In genomic region chr5:73448072-73448432, GRCh38 we compare ENCODE assay signal across 8 cellular contexts. TPM values are rescaled to one million over a fixed set of nuclear protein-coding genes. Genes with fewer than 3 reads are reported as not detected.
DNase-seq lines count a peak whose midpoint lies in the region; ATAC-seq and TF ChIP-seq lines count a peak whose summit lies in the region.

No MANE protein-coding gene starts in this region.

- no peak for TF ChIP-seq CTCF in SK-N-SH (IDR thresholded peaks at IDR 0.05)
- TF ChIP-seq CTCF in mucosa of descending colon (IDR thresholded peaks at IDR 0.05): no peak
- no peak for TF ChIP-seq CTCF in thyroid gland (IDR thresholded peaks at IDR 0.05)

- DNase-seq in SK-N-SH (peak; percentile 57), astrocyte of the hippocampus (ENCODE audit: low read depth, low spot score) (peak; percentile 72), mucosa of descending colon (peak in 2 of 3 donors; percentile 36 to 48), foreskin melanocyte (no peak), thyroid gland (no peak)

- peaks cover 59% of the 10 kb centered on the region for H3K27me3 Mint-ChIP-seq in IgD-negative memory B cell

- CTCF ChIA-PET in SK-N-SH (lab: Yijun Ruan, JAX): interaction anchor here (1.1 to 2.0 kb wide), 5 partner anchors 10 to 232 kb away, joined by 3 to 10 read pairs (median 3); no protein-coding TSS in a partner anchor

- H4K20me1 ChIP-seq in SK-N-SH (ENCODE audit: insufficient read depth): peaks cover 17% of the 10 kb centered on the region

- H3K4me3 Mint-ChIP-seq in IgD-negative memory B cell: peak overlapping the region; percentile 78 to 98 (median 89)

- no peak for TF ChIP-seq RAD21 in SK-N-SH (IDR thresholded peaks at IDR 0.05; ENCODE audit: low read length)

- peaks cover 59% of the 10 kb centered on the region for H3K79me2 ChIP-seq in SK-N-SH (ENCODE audit: insufficient read depth)

- H3K9ac ChIP-seq in SK-N-SH: peak overlapping the region; percentile 91

- H3K4me2 ChIP-seq in SK-N-SH: no peak overlapping the region; the same call in 1 of the 2 replicates

- intact Hi-C loops in mucosa of descending colon (cut with DNase I, micrococcal nuclease) (no loop called here), thyroid gland (cut with DNase I) (loop anchor here (5.0 kb wide), 1 partner anchor 231 kb away; no protein-coding TSS in a partner anchor)

- no peak for TF ChIP-seq POLR2A in thyroid gland (IDR thresholded peaks at IDR 0.05)

- peaks cover 8 to 30% (median 8%) of the 10 kb centered on the region in 3 donors for H3K4me1 Mint-ChIP-seq in IgD-negative memory B cell

- no peak for TF ChIP-seq EP300 in SK-N-SH (IDR thresholded peaks at IDR 0.05; ENCODE audit: borderline replicate concordance in 1 of 2, low read depth in 1 of 2, low read length in 1 of 2)

- peaks cover 10 to 12% of the 10 kb centered on the region in 2 experiments; a peak in 1 of 4 replicates for H3K4me1 ChIP-seq in SK-N-SH (ENCODE audit: control insufficient read depth in 1 of 2, insufficient read depth in 2 of 2, low read depth in 1 of 2, low read length in 1 of 2)
- peaks cover 9% of the 10 kb centered on the region for H3K4me1 ChIP-seq in mucosa of descending colon (ENCODE audit: low read depth)
- peaks cover 10 to 16% of the 10 kb centered on the region in 2 donors for H3K4me1 ChIP-seq in thyroid gland

- H3K27ac ChIP-seq in SK-N-SH (ENCODE audit: low read depth in 2 of 2, low read length in 1 of 2): peak overlapping the region; percentile 62 to 93
- no peak overlapping the region for H3K27ac ChIP-seq in thyroid gland

- H3K4me3 ChIP-seq in SK-N-SH (ENCODE audit: low read depth in 2 of 2, low read length in 1 of 2) (peak overlapping the region; percentile 69 to 74; a peak in 3 of 4 replicates), mucosa of descending colon (no peak overlapping the region), thyroid gland (replicated peaks in 1 of 3) (peak overlapping the region in 1 of 3 donors; percentile 18)

- H3K36me3 ChIP-seq in SK-N-SH (replicated peaks in 1 of 2; ENCODE audit: control insufficient read depth in 1 of 2, insufficient read depth in 2 of 2, low read length in 1 of 2) (peaks cover 17 to 34% of the 10 kb centered on the region in 2 experiments), mucosa of descending colon (ENCODE audit: low read depth) (no peaks in the 10 kb centered on the region), thyroid gland (no peaks in the 10 kb centered on the region)

- peak overlapping the region in 1 of 3 donors; percentile 95 for H3K27ac Mint-ChIP-seq in IgD-negative memory B cell

- H3K9me3 Mint-ChIP-seq in IgD-negative memory B cell: peaks cover 0 to 18% (median 4%) of the 10 kb centered on the region in 3 donors

- H3K36me3 Mint-ChIP-seq in IgD-negative memory B cell: peaks cover 3% of the 10 kb centered on the region

- no peaks in the 10 kb centered on the region for H3K27me3 ChIP-seq in SK-N-SH (ENCODE audit: insufficient read depth)
- peaks cover 76% of the 10 kb centered on the region for H3K27me3 ChIP-seq in thyroid gland

- H3K9me3 ChIP-seq in SK-N-SH (no peaks in the 10 kb centered on the region), mucosa of descending colon (no peaks in the 10 kb centered on the region), thyroid gland (no peaks in the 10 kb centered on the region)

- WGBS in SK-N-SH (ENCODE audit: low lambda C conversion rate): under 1% methylated on average over 25 of the region's 48 CpGs
- 0% methylated on average over 2 to 7 of the region's 48 CpGs for WGBS in thyroid gland, 2 donors

- POLR2A ChIA-PET in SK-N-SH (lab: Yijun Ruan, JAX): interaction anchor here (0.6 kb wide), 1 partner anchor 21 kb away, joined by 3 read pairs; no protein-coding TSS in a partner anchor

- no peaks in the 10 kb centered on the region for H3K9me2 ChIP-seq in SK-N-SH

- peaks cover 42% of the 10 kb centered on the region for H3F3A ChIP-seq in SK-N-SH (replicated peaks; ENCODE audit: insufficient read depth)

- ATAC-seq in SK-N-SH treated with all-trans-retinoic acid at 6 μM for 48 hours (no peak), mucosa of descending colon (no peak), GM18868 (IDR thresholded peaks at IDR 0.05; ENCODE audit: unreplicated experiment) (no peak)

- H2AFZ ChIP-seq in SK-N-SH (ENCODE audit: low read depth): no peak overlapping the region

TF ChIP-seq in SK-N-SH, 30 proteins besides CTCF, POLR2A, EP300 and RAD21:
- TF ChIP-seq MEF2A (IDR thresholded peaks at IDR 0.05; ENCODE audit: borderline replicate concordance, low read depth): no peak
- no peak for TF ChIP-seq MXI1 (IDR thresholded peaks at IDR 0.05; ENCODE audit: low read depth, low read length)
- TF ChIP-seq, protein P1, sequence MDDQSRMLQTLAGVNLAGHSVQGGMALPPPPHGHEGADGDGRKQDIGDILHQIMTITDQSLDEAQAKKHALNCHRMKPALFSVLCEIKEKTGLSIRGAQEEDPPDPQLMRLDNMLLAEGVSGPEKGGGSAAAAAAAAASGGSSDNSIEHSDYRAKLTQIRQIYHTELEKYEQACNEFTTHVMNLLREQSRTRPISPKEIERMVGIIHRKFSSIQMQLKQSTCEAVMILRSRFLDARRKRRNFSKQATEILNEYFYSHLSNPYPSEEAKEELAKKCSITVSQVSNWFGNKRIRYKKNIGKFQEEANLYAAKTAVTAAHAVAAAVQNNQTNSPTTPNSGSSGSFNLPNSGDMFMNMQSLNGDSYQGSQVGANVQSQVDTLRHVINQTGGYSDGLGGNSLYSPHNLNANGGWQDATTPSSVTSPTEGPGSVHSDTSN (IDR thresholded peaks at IDR 0.05): no peak
- TF ChIP-seq YY1 (IDR thresholded peaks at IDR 0.05; ENCODE audit: low read depth): no peak
- no peak for TF ChIP-seq RXRA (IDR thresholded peaks at IDR 0.05; ENCODE audit: borderline replicate concordance, low read depth)
- TF ChIP-seq, protein P2, sequence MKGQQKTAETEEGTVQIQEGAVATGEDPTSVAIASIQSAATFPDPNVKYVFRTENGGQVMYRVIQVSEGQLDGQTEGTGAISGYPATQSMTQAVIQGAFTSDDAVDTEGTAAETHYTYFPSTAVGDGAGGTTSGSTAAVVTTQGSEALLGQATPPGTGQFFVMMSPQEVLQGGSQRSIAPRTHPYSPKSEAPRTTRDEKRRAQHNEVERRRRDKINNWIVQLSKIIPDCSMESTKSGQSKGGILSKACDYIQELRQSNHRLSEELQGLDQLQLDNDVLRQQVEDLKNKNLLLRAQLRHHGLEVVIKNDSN (IDR thresholded peaks at IDR 0.05; ENCODE audit: borderline replicate concordance, low read depth): no peak
- no peak for TF ChIP-seq FOSL2 (IDR thresholded peaks at IDR 0.05; ENCODE audit: borderline replicate concordance, low read depth)
- peak; percentile 9; the same call in 1 of the 2 replicates for TF ChIP-seq SIN3A (IDR thresholded peaks at IDR 0.05; ENCODE audit: borderline replicate concordance, low read depth, low read length)

TF ChIP-seq in SK-N-SH treated with all-trans-retinoic acid at 6 μM for 48 hours, 23 proteins besides CTCF, POLR2A, EP300 and RAD21:
- TF ChIP-seq OSR1 (CRISPR knock-in tag; IDR thresholded peaks at IDR 0.05) (no peak), ESRRG (CRISPR knock-in tag; IDR thresholded peaks at IDR 0.05) (no peak), ZNF565 (CRISPR knock-in tag; conservative IDR thresholded peaks at IDR 0.05; ENCODE audit: low read depth) (no peak), TCF4 (CRISPR knock-in tag; IDR thresholded peaks at IDR 0.05; ENCODE audit: borderline replicate concordance) (no peak), ZFP30 (CRISPR knock-in tag; IDR thresholded peaks at IDR 0.05) (no peak), ISL1 (CRISPR knock-in tag; IDR thresholded peaks at IDR 0.05) (no peak), ZNF70 (CRISPR knock-in tag; IDR thresholded peaks at IDR 0.05) (no peak), TSHZ2 (CRISPR knock-in tag; IDR thresholded peaks at IDR 0.05) (no peak), ZFP3 (CRISPR knock-in tag; IDR thresholded peaks at IDR 0.05) (no peak)

RNA-seq across cellular contexts. Expression of gene FOXD1, which starts 0.5 kb away (rescaled TPM):
- polyA plus RNA-seq in SK-N-SH (2012; rRNA removed) (39.6 and 73.9 TPM in 2 replicates), IgD-negative memory B cell (not detected)
- polyA plus RNA-seq in SK-N-SH (2012; cell fraction: cytosol; rRNA removed): 71.2 and 72.6 TPM in 2 replicates
- 48.7 and 52.6 TPM in 2 replicates for polyA plus RNA-seq in SK-N-SH (2012; cell fraction: nucleus; rRNA removed)
- total RNA-seq in mucosa of descending colon (under 1 TPM in 1 of 3 donors, not detected in 2; 0.16 TPM), thyroid gland (1 to 10 TPM in 2 of 4 donors, under 1 TPM in 1, not detected in 1; 0.38 to 1.6 (median 1.2) TPM)

RNA-seq across cellular contexts. Expression of gene BTF3, which starts 50.2 kb away (rescaled TPM):
- polyA plus RNA-seq in SK-N-SH (2012; rRNA removed): 458 and 492 TPM in 2 replicates
- polyA plus RNA-seq in SK-N-SH (2012; cell fraction: cytosol; rRNA removed): 622 and 790 TPM in 2 replicates
- polyA plus RNA-seq in SK-N-SH (2012; cell fraction: nucleus; rRNA removed): 127 and 171 TPM in 2 replicates
- 735 TPM for polyA plus RNA-seq in IgD-negative memory B cell
- total RNA-seq in mucosa of descending colon: 100 to 1,000 TPM; 460 to 520 (median 486) TPM
- total RNA-seq in thyroid gland: 100 to 1,000 TPM; 413 to 784 (median 546) TPM

Comparison
In these comparisons a context has a peak if more than half of its experiments do, and no peak if none do; other contexts are left out.
1. DNase-seq: peak in SK-N-SH (single experiment), astrocyte of the hippocampus (single experiment) and mucosa of descending colon (2 of 3); none in foreskin melanocyte (single experiment) and thyroid gland (0 of 2).
2. H3K27ac ChIP-seq: peak in SK-N-SH (2 of 2); none in thyroid gland (0 of 3).